Comparison of ENCODE assay signal across 17 cellular contexts in genomic region chr11:57805780-57806179, GRCh38. TPM values are rescaled to one million over a fixed set of nuclear protein-coding genes. Genes with fewer than 3 reads are reported as not detected.
DNase-seq lines count a peak whose midpoint lies in the region; ATAC-seq and TF ChIP-seq lines count a peak whose summit lies in the region.
"Had no signal": no experiment of that assay in that cellular context is flagged by ENCODE, and none has a peak within 500 bp of the region (broad histone marks: within the 10 kb centered on the region; RNA-seq: fewer than 3 reads in every experiment).

No MANE protein-coding gene starts in this region.

- no peak overlapping the region for H3K27ac Mint-ChIP-seq in activated naive CD4-positive, alpha-beta T cell treated with anti-CD3 and anti-CD28 coated beads for 36 hours
- H3K27ac Mint-ChIP-seq: CD8-positive, alpha-beta T cell had no signal

- no peak overlapping the region for H3K9ac ChIP-seq in IMR-90 (ENCODE audit: low read depth, low read length)

- H3K23ac ChIP-seq in IMR-90 (ENCODE audit: low read depth, low read length) = no peak overlapping the region

- no peak overlapping the region for H3K4me3 Mint-ChIP-seq in activated naive CD4-positive, alpha-beta T cell treated with anti-CD3 and anti-CD28 coated beads for 36 hours
- H3K4me3 Mint-ChIP-seq: CD14-positive monocyte; CD8-positive, alpha-beta T cell had no signal

- H3K27me3 Mint-ChIP-seq in activated naive CD4-positive, alpha-beta T cell treated with anti-CD3 and anti-CD28 coated beads for 36 hours (ENCODE audit: low read depth) = no peaks in the 10 kb centered on the region

- peaks cover 71% of the 10 kb centered on the region for H3K36me3 ChIP-seq in IMR-90 (ENCODE audit: control insufficient read depth, insufficient read depth, low read length)
- peaks cover 21 to 63% of the 10 kb centered on the region in 2 donors for H3K36me3 ChIP-seq in body of pancreas (replicated peaks in 1 of 2; ENCODE audit: insufficient read depth in 1 of 2, low read depth in 2 of 2)
- peaks cover 7 to 94% of the 10 kb centered on the region in 2 donors for H3K36me3 ChIP-seq in gastrocnemius medialis
- peaks cover 92 to 95% (median 94%) of the 10 kb centered on the region in 4 donors for H3K36me3 ChIP-seq in stomach
- H3K36me3 ChIP-seq in WERI-Rb-1 = peaks cover 18% of the 10 kb centered on the region

- POLR2A ChIA-PET in IMR-90 (lab: Charles Lee; ENCODE audit: unreplicated experiment) = no interaction called here

- 100% methylated on average over 3 of the region's 3 CpGs; no CpG with 5 or more reads in 1 of the 2 experiments for WGBS in IMR-90 (ENCODE audit: extremely low coverage in 2 of 2, insufficient read length in 1 of 2), 2 experiments
- 24 to 37% methylated on average over 3 of the region's 3 CpGs for WGBS in body of pancreas, 2 donors
- WGBS in stomach, 5 donors = 32 to 51% (median 45%) methylated on average over 3 of the region's 3 CpGs

- no TSS peak for BruUV-seq in IMR-90 (replicated peaks; lab: Mats Ljungman, UMichigan)

- intact Hi-C loops in IMR-90 (cut with micrococcal nuclease) (no loop called here), body of pancreas (cut with DNase I) (no loop called here), left ventricle myocardium superior (cut with micrococcal nuclease) (no loop called here), gastrocnemius medialis (cut with DNase I; ENCODE audit: low total_unique reads) (no loop called here), stomach (cut with DNase I; ENCODE audit: low total_unique reads) (no loop called here)
- intact Hi-C loops in activated naive CD4-positive, alpha-beta T cell treated with anti-CD3 and anti-CD28 coated beads for 36 hours (cut with micrococcal nuclease) = no loop called here

- no peak for TF ChIP-seq CTCF in IMR-90 (conservative IDR thresholded peaks at IDR 0.05; ENCODE audit: low read depth, low read length)
- no peak for TF ChIP-seq CTCF in body of pancreas (IDR thresholded peaks at IDR 0.05)
- no peak for TF ChIP-seq CTCF in gastrocnemius medialis (IDR thresholded peaks at IDR 0.05 in 4 of 5, conservative IDR thresholded peaks at IDR 0.05 in 1 of 5)
- TF ChIP-seq CTCF in stomach (IDR thresholded peaks at IDR 0.05) = no peak
- no peak for TF ChIP-seq CTCF in WERI-Rb-1 (IDR thresholded peaks at IDR 0.05; ENCODE audit: low read depth, low read length)

- CTCF ChIA-PET in IMR-90 (lab: Yijun Ruan, JAX) = interaction anchor here (0.6 kb wide), 1 partner anchor 717 kb away, joined by 3 read pairs; no protein-coding TSS in a partner anchor
- CTCF ChIA-PET in activated naive CD4-positive, alpha-beta T cell treated with anti-CD3 and anti-CD28 coated beads for 36 hours (lab: Charles Lee) = interaction anchor here (0.6 kb wide), 2 partner anchors 48 to 112 kb away, joined by 3 read pairs; no protein-coding TSS in a partner anchor

- H3K79me1 ChIP-seq in IMR-90 (ENCODE audit: low read depth in 1 of 2, low read length in 2 of 2) = peaks cover 48 to 57% of the 10 kb centered on the region in 2 experiments

- in situ Hi-C loops in IMR-90 (cut with MboI; ENCODE audit: low sequenced_read_pairs) = no loop called here
- in situ Hi-C loops in gastrocnemius medialis (cut with MboI; ENCODE audit: low sequenced_read_pairs in 4 of 4) = loop anchor here in 2 of 4 donors (10.0 to 25.0 kb wide), 3 partner anchors 61 to 707 kb away; partner anchors contain the start of genes OR5B21 (in 1 of the 2), SELENOH (in 1 of the 2) and UBE2L6 (in 1 of the 2)

- H3K4me2 ChIP-seq in IMR-90 (ENCODE audit: low read depth, low read length) = no peak overlapping the region
- H3K4me2 ChIP-seq: A549 had no signal

- H2BK20ac ChIP-seq in IMR-90 (ENCODE audit: low read depth, low read length) = no peak overlapping the region

- H3K4me3 ChIP-seq in IMR-90 (ENCODE audit: insufficient read depth, low read depth, low read length) (no peak overlapping the region), body of pancreas (no peak overlapping the region), gastrocnemius medialis (no peak overlapping the region), stomach (no peak overlapping the region), WERI-Rb-1 (ENCODE audit: low read depth, low read length) (no peak overlapping the region)
- H3K4me3 ChIP-seq: A549, HAP-1 had no signal

- peaks cover 12% of the 10 kb centered on the region for H4K20me1 ChIP-seq in IMR-90 (ENCODE audit: insufficient read depth, low read length)

- no peak overlapping the region for H3K27ac ChIP-seq in IMR-90 (ENCODE audit: insufficient read depth, low read length)
- peak overlapping the region in 2 of 4 donors; percentile 2 to 25 for H3K27ac ChIP-seq in body of pancreas
- H3K27ac ChIP-seq in gastrocnemius medialis = peak overlapping the region in 3 of 4 donors; percentile 3 to 17 (median 9)
- no peak overlapping the region for H3K27ac ChIP-seq in stomach
- H3K27ac ChIP-seq in WERI-Rb-1 = no peak overlapping the region
- H3K27ac ChIP-seq: A549 had no signal

- no peak overlapping the region for H4K91ac ChIP-seq in IMR-90 (ENCODE audit: insufficient read depth, low read depth, low read length)

- no peak overlapping the region for H3K56ac ChIP-seq in IMR-90 (ENCODE audit: extremely low read depth, insufficient read depth, low read length)

- peak overlapping the region; percentile 37 for H2BK5ac ChIP-seq in IMR-90 (ENCODE audit: low read depth, low read length, poor library complexity, severe bottlenecking)

- no peak overlapping the region for H4K5ac ChIP-seq in IMR-90 (ENCODE audit: low read depth, low read length)

- H2AK9ac ChIP-seq in IMR-90 (replicated peaks; ENCODE audit: low read depth, low read length, poor library complexity) = no peak overlapping the region

- no peak overlapping the region for H3K4ac ChIP-seq in IMR-90 (ENCODE audit: low read depth, low read length)

- TF ChIP-seq POLR2A in IMR-90 (IDR thresholded peaks at IDR 0.05; ENCODE audit: low read depth, low read length) (no peak), body of pancreas (IDR thresholded peaks at IDR 0.05) (no peak), gastrocnemius medialis (IDR thresholded peaks at IDR 0.05) (no peak), stomach (IDR thresholded peaks at IDR 0.05) (no peak)

- peaks cover 11% of the 10 kb centered on the region for H3K36me3 Mint-ChIP-seq in activated naive CD4-positive, alpha-beta T cell treated with anti-CD3 and anti-CD28 coated beads for 36 hours (ENCODE audit: low read depth)

- no peak overlapping the region for H2BK120ac ChIP-seq in IMR-90 (ENCODE audit: low read depth, low read length)

- H4K8ac ChIP-seq in IMR-90 (ENCODE audit: low read depth in 2 of 2, low read length in 2 of 2) = no peak overlapping the region

- TF ChIP-seq RAD21 in IMR-90 (IDR thresholded peaks at IDR 0.05; ENCODE audit: low read length) = no peak

- no peak overlapping the region for H3K18ac ChIP-seq in IMR-90 (ENCODE audit: low read depth, low read length)

- H3K9me3 ChIP-seq in IMR-90 (ENCODE audit: control insufficient read depth, insufficient read depth, low read length) = no peaks in the 10 kb centered on the region
- no peaks in the 10 kb centered on the region for H3K9me3 ChIP-seq in body of pancreas
- no peaks in the 10 kb centered on the region for H3K9me3 ChIP-seq in gastrocnemius medialis
- no peaks in the 10 kb centered on the region for H3K9me3 ChIP-seq in stomach
- no peaks in the 10 kb centered on the region for H3K9me3 ChIP-seq in WERI-Rb-1 (ENCODE audit: severe bottlenecking)
- H3K9me3 ChIP-seq: A549, Caco-2, HAP-1 had no signal

- H3K9me3 Mint-ChIP-seq in activated naive CD4-positive, alpha-beta T cell treated with anti-CD3 and anti-CD28 coated beads for 36 hours = no peaks in the 10 kb centered on the region
- H3K9me3 Mint-ChIP-seq: CD14-positive monocyte; CD8-positive, alpha-beta T cell had no signal

- ATAC-seq in IMR-90 (ENCODE audit: low read depth) = no peak
- ATAC-seq in body of pancreas = peak; percentile 74
- peak; percentile 74 for ATAC-seq in left ventricle myocardium superior
- no peak for ATAC-seq in gastrocnemius medialis
- ATAC-seq: A549; CD8-positive, alpha-beta T cell had no signal

- no peak for DNase-seq in IMR-90
- DNase-seq in body of pancreas = peak; percentile 35 to 69 (median 52)
- DNase-seq in left ventricle myocardium superior = no peak
- no peak for DNase-seq in gastrocnemius medialis
- DNase-seq in activated naive CD4-positive, alpha-beta T cell treated with anti-CD3 and anti-CD28 coated beads for 36 hours = no peak
- DNase-seq in stomach = no peak
- DNase-seq in WERI-Rb-1 = no peak
- DNase-seq: Caco-2; CD8-positive, alpha-beta T cell; DND-41; GDM1; GOT3 had no signal

- H2AFZ ChIP-seq in IMR-90 (replicated peaks; ENCODE audit: low read length, poor library complexity) = no peak overlapping the region

- peaks cover 8% of the 10 kb centered on the region for H3K4me1 Mint-ChIP-seq in activated naive CD4-positive, alpha-beta T cell treated with anti-CD3 and anti-CD28 coated beads for 36 hours (ENCODE audit: low read depth)

- dilution Hi-C loops in IMR-90 (cut with HindIII; ENCODE audit: low sequenced_read_pairs, unreplicated experiment) = no loop called here

- H2AK5ac ChIP-seq in IMR-90 (ENCODE audit: low read depth, low read length) = no peak overlapping the region

- no peaks in the 10 kb centered on the region; the same call in none of the 2 replicates for H3K9me1 ChIP-seq in IMR-90 (ENCODE audit: insufficient read depth, low read length)

- H3K4me1 ChIP-seq in IMR-90 (ENCODE audit: control insufficient read depth, insufficient read depth, low read length) (no peaks in the 10 kb centered on the region; the same call in none of the 2 replicates), body of pancreas (peaks cover 47% of the 10 kb centered on the region), gastrocnemius medialis (peaks cover 15 to 20% of the 10 kb centered on the region in 2 donors), stomach (peaks cover 11 to 27% (median 17%) of the 10 kb centered on the region in 4 donors)
- H3K4me1 ChIP-seq: Caco-2 had no signal

- no peak overlapping the region for H3K14ac ChIP-seq in IMR-90 (replicated peaks; ENCODE audit: low read depth, low read length)

- no peak overlapping the region for H2BK15ac ChIP-seq in IMR-90 (ENCODE audit: low read depth, low read length)

- H3K27me3 ChIP-seq in IMR-90 (ENCODE audit: control insufficient read depth, insufficient read depth, low read length) (no peaks in the 10 kb centered on the region), body of pancreas (no peaks in the 10 kb centered on the region), gastrocnemius medialis (no peaks in the 10 kb centered on the region), stomach (no peaks in the 10 kb centered on the region), WERI-Rb-1 (ENCODE audit: insufficient read depth, low read depth, severe bottlenecking) (no peaks in the 10 kb centered on the region)

- TF ChIP-seq EP300 in stomach (IDR thresholded peaks at IDR 0.05) = no peak

RNA-seq across cellular contexts. Expression of gene CTNND1, which starts 44.2 kb away (rescaled TPM):
- total RNA-seq in IMR-90 (2012; rRNA removed) (193 and 229 TPM in 2 replicates), body of pancreas (100 to 1,000 TPM; 115 to 178 TPM), left ventricle myocardium superior (66.6 TPM), gastrocnemius medialis (10 to 100 TPM; 19.7 to 29.8 (median 24.5) TPM), stomach (100 to 1,000 TPM; 110 to 447 (median 215) TPM)
- polyA plus RNA-seq in IMR-90 (2012; rRNA removed) (80.5 and 88.5 TPM in 2 replicates), stomach (10 to 100 TPM; 45.1 to 98.5 (median 61.3) TPM)
- polyA plus RNA-seq in IMR-90 (2012; cell fraction: cytosol; rRNA removed) = 42.5 and 47.0 TPM in 2 replicates
- polyA plus RNA-seq in IMR-90 (2012; cell fraction: nucleus; rRNA removed; ENCODE audit: low replicate concordance) = 75.5 and 127 TPM in 2 replicates
- 1 to 10 TPM; 5.5 to 8.5 TPM for total RNA-seq in activated naive CD4-positive, alpha-beta T cell treated with anti-CD3 and anti-CD28 coated beads for 36 hours

RNA-seq across cellular contexts. Expression of gene BTBD18, which starts 54.2 kb away (rescaled TPM):
- not detected in 2 replicates for total RNA-seq in IMR-90 (2012; rRNA removed)
- not detected in 2 replicates for polyA plus RNA-seq in IMR-90 (2012; rRNA removed)
- not detected in 2 replicates for polyA plus RNA-seq in IMR-90 (2012; cell fraction: cytosol; rRNA removed)
- not detected in 2 replicates for polyA plus RNA-seq in IMR-90 (2012; cell fraction: nucleus; rRNA removed; ENCODE audit: low replicate concordance)
- total RNA-seq in body of pancreas = not detected
- total RNA-seq in left ventricle myocardium superior = not detected
- total RNA-seq in gastrocnemius medialis = not detected
- not detected for total RNA-seq in activated naive CD4-positive, alpha-beta T cell treated with anti-CD3 and anti-CD28 coated beads for 36 hours
- total RNA-seq in stomach = not detected
- not detected for polyA plus RNA-seq in stomach
- total RNA-seq: Caco-2; CD8-positive, alpha-beta T cell; HT1080 had no signal
- polyA plus RNA-seq: A549, BJ had no signal

Comparison
In these comparisons a context has a peak if more than half of its experiments do, and no peak if none do; other contexts are left out.
1. ATAC-seq: peak in body of pancreas (single experiment) and left ventricle myocardium superior (single experiment); none in IMR-90 (single experiment) and gastrocnemius medialis (0 of 2).
2. DNase-seq: peak in body of pancreas (4 of 4); none in IMR-90 (single experiment), left ventricle myocardium superior (single experiment), gastrocnemius medialis (0 of 2), activated naive CD4-positive, alpha-beta T cell treated with anti-CD3 and anti-CD28 coated beads for 36 hours (single experiment), stomach (single experiment) and WERI-Rb-1 (single experiment).
3. H3K27ac ChIP-seq: peak in gastrocnemius medialis (3 of 4); none in IMR-90 (single experiment), stomach (0 of 5) and WERI-Rb-1 (single experiment).